8 cellular contexts compared by ENCODE assay signal in the genomic region with DNA sequence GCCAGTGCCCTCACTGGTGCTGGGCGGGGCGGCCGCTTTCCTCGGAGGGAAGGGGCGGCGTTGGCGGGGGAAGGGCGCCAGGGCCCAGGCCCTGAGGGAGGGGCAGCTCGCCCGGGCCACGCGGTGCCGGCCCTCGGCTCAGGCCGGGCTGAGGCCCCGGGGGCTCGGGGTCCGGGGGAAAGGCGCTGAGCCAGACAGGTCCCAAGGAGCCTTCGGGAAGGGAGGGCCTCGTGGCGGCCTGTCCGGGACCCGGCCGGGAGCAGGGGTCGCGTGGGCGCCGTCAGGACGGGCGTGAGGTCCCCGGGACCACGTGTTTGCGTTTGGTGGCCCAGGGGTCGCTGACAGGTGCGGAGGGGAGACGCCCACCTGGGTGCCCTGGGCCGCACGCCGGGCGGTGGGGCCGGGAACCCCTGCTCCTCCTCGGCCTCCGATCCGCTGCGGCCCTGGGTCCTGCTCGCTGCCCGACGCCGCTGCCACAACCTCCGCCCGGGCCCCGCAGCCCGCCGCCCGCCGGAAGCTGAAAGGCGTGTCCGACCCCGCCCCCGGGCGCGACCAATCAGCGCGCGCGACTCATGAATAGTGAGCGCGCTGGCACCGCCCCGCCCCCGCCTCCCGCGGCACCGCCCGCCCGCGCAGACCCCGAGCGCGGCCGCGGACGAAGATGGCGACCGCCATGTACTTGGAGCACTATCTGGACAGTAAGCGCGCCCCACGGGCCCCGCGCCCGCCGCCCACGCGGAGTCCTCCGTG. TPM values are rescaled to one million over a fixed set of nuclear protein-coding genes. Genes with fewer than 3 reads are reported as not detected.
DNase-seq lines count a peak whose midpoint lies in the region; ATAC-seq, FAIRE-seq and TF ChIP-seq lines count a peak whose summit lies in the region.

A gene (plus strand): TSS at position 635 of the 750 bp plus-strand sequence. CDS start 27 bp downstream, at position 662.

- H3K4me3 ChIP-seq in astrocyte (ENCODE audit: insufficient read depth, low read depth, low read length) (peak within 1 kb of the TSS; percentile 77), aorta (ENCODE audit: low read length in 2 of 2) (peak within 1 kb of the TSS; percentile 75 to 84)

- no peaks in the 10 kb centered on the region for H3K27me3 Mint-ChIP-seq in astrocyte (ENCODE audit: low read depth, unreplicated experiment)

- no peaks in the 10 kb centered on the region for H3K27me3 ChIP-seq in astrocyte (ENCODE audit: insufficient read depth, low read length)
- no peaks in the 10 kb centered on the region for H3K27me3 ChIP-seq in aorta (ENCODE audit: control insufficient read depth in 1 of 2, insufficient read depth in 2 of 2, low read length in 1 of 2)

- H3K9me3 ChIP-seq in astrocyte (ENCODE audit: insufficient read depth, low read depth, low read length), result peaks cover 5% of the 10 kb centered on the region
- no peaks in the 10 kb centered on the region for H3K9me3 ChIP-seq in aorta (ENCODE audit: control insufficient read depth, low read length)

- H3K9ac ChIP-seq in astrocyte (ENCODE audit: low read length), result peak within 1 kb of the TSS; percentile 84

- peaks cover 17% of the 10 kb centered on the region for H4K20me1 ChIP-seq in astrocyte (ENCODE audit: insufficient read depth, low read length)

- H3K27ac Mint-ChIP-seq in astrocyte (ENCODE audit: unreplicated experiment), result peak within 1 kb of the TSS; percentile 91

- ATAC-seq in GM18511 (IDR thresholded peaks at IDR 0.05; ENCODE audit: unreplicated experiment), result peak; percentile 61
- peak; percentile 50 for ATAC-seq in HG02973 (IDR thresholded peaks at IDR 0.05; ENCODE audit: unreplicated experiment)
- ATAC-seq in aorta (ENCODE audit: low FRiP score), result peak; percentile 93

- no peak for FAIRE-seq in astrocyte (lab: Jason Lieb, UNC)

- peaks cover 9% of the 10 kb centered on the region for H3K4me1 ChIP-seq in astrocyte (ENCODE audit: insufficient read depth, low read length)
- no peaks in the 10 kb centered on the region for H3K4me1 ChIP-seq in aorta (ENCODE audit: control insufficient read depth in 1 of 2, insufficient read depth in 2 of 2, low read length in 2 of 2)

- peaks cover 1% of the 10 kb centered on the region for H3K4me1 Mint-ChIP-seq in astrocyte (ENCODE audit: low read depth, unreplicated experiment)

- peak; percentile 21 for DNase-seq in NCI-H2029 treated with DMSO at 0.1 percent for 48 hours (lab: John Stamatoyannopoulos, UW)
- peak; percentile 96 for DNase-seq in T-helper 9 cell
- peak; percentile 70 for DNase-seq in astrocyte (ENCODE audit: low read depth)
- DNase-seq in hepatic stellate cell (ENCODE audit: low spot score), result peak; percentile 84
- peak; percentile 93 for DNase-seq in retina
- DNase-seq in aorta, result peak; percentile 97 to 99

- 0 to 1% methylated on average over 63 to 96 of the region's 96 CpGs for WGBS in aorta, 2 donors

- peak within 1 kb of the TSS; percentile 84 for H2AFZ ChIP-seq in astrocyte (ENCODE audit: low read depth, low read length)

- peaks cover 6% of the 10 kb centered on the region for H3K36me3 Mint-ChIP-seq in astrocyte (ENCODE audit: low read depth, unreplicated experiment)

- H3K27ac ChIP-seq in astrocyte (ENCODE audit: low read depth, low read length) (peak within 1 kb of the TSS; percentile 70), aorta (ENCODE audit: low read depth in 1 of 2, low read length in 2 of 2) (peak within 1 kb of the TSS; percentile 67 to 80)

- no peak for TF ChIP-seq CTCF in astrocyte (IDR thresholded peaks at IDR 0.05; ENCODE audit: insufficient read depth, low read depth, low read length)

- peaks cover 2% of the 10 kb centered on the region for H3K9me3 Mint-ChIP-seq in astrocyte (ENCODE audit: unreplicated experiment)

- peaks cover 21% of the 10 kb centered on the region for H3K79me2 ChIP-seq in astrocyte (ENCODE audit: insufficient read depth, low read length)

- H3K36me3 ChIP-seq in astrocyte (ENCODE audit: insufficient read depth, low read length) (peaks cover 8% of the 10 kb centered on the region), aorta (ENCODE audit: control insufficient read depth in 1 of 2, insufficient read depth in 2 of 2, low read length in 1 of 2) (peaks cover 0 to 7% of the 10 kb centered on the region in 2 donors)

- H3K4me2 ChIP-seq in astrocyte (ENCODE audit: low read length), result peak within 1 kb of the TSS; percentile 94

- intact Hi-C loops in aorta (cut with DNase I), result loop anchor here in 1 of 2 donors (1.0 kb wide), 1 partner anchor 14 kb away; no protein-coding TSS in a partner anchor

- peak within 1 kb of the TSS; percentile 94 for H3K4me3 Mint-ChIP-seq in astrocyte (ENCODE audit: unreplicated experiment)

RNA-seq across cellular contexts. Expression of the gene that starts here (rescaled TPM):
- total RNA-seq in astrocyte, result 15.8 and 19.7 TPM in 2 replicates
- total RNA-seq in aorta, result 10 to 100 TPM; 30.7 to 31.7 TPM
- polyA plus RNA-seq in aorta, result 10 to 100 TPM; 11.9 to 51.7 TPM

Comparison
In these comparisons a context has a peak if more than half of its experiments do, and no peak if none do; other contexts are left out.
1. Peak in every context shown above with its lines: DNase-seq, ATAC-seq, H3K4me3 ChIP-seq and H3K27ac ChIP-seq.
2. DNase-seq: peak in every context shown above with its lines; median percentile 98 in aorta; 96 in T-helper 9 cell; 93 in retina; 84 in hepatic stellate cell; 70 in astrocyte; 21 in NCI-H2029 treated with DMSO at 0.1 percent for 48 hours.